8 cellular contexts compared by ENCODE assay signal in the genomic region with DNA sequence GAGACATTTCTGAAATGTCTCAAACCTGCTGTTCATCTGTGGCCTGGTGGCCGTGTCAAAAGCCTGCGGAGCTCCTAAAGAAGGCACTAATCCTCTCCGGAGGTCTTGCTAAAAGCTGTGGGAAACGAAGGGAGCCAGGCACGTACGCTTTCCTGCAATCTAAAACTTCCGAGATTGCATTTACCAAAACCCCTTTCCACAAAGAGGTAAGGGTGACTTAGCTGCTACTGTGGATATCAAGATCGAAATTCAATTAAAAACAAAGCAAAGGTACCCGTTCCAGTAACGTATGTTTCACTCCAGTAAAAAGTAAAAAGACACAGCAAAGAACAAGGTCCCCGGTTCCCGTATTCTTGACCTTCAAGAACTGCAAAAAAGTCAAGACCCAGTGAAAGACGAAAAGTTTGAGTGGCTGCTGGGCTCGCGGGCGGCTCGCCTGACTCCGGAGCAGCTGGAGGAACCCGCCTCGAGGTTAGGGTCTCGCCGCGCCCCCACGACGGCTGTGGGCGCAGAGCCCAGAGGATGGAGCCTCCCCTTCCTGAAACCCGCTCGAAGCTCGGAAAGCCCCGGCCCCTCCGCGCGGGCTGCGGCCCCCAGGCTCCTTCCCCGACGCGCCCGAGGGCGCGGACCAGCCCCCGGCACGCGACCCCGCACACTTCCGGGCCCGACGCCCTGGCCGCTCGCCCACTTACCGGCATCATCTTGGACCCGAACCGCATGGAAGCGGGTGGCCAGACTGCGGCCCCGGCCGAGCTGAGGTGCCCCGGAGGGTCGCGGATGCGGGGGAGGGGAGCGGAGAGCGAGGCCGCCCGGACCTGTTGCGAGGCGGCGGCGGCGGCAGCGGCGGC. TPM values are rescaled to one million over a fixed set of nuclear protein-coding genes. Genes with fewer than 3 reads are reported as not detected.
DNase-seq lines count a peak whose midpoint lies in the region; ATAC-seq and TF ChIP-seq lines count a peak whose summit lies in the region.

No MANE protein-coding gene starts in this region.

- H3K36me3 Mint-ChIP-seq in CD8-positive, alpha-beta T cell, result peaks cover 6% of the 10 kb centered on the region
- no peaks in the 10 kb centered on the region for H3K36me3 Mint-ChIP-seq in activated naive CD8-positive, alpha-beta T cell treated with anti-CD3 and anti-CD28 coated beads, Interleukin-2, amount 50 U/mL, for 24 hours (ENCODE audit: low read depth)

- intact Hi-C loops in CD8-positive, alpha-beta T cell (cut with DNase I, micrococcal nuclease), result loop anchor here (1.0 to 10.0 kb wide), 11 partner anchors 9 to 1580 kb away; partner anchors contain the start of genes CAPN2 (in 2 of the 2), DEGS1 (in 2 of the 2), CNIH4 (in 1 of the 2) and LBR (in 1 of the 2)
- intact Hi-C loops in left ventricle myocardium superior (cut with micrococcal nuclease), result no loop called here

- peak; percentile 32 to 70 (median 58) for DNase-seq in CD8-positive, alpha-beta T cell
- peak; percentile 43 for DNase-seq in HT1080 (ENCODE audit: low read depth)
- DNase-seq in SK-MEL-5 (ENCODE audit: low read depth, low spot score), result peak; percentile 46
- DNase-seq in activated naive CD8-positive, alpha-beta T cell treated with anti-CD3 and anti-CD28 coated beads, Interleukin-2, amount 50 U/mL, for 24 hours, result peak; percentile 55
- peak; percentile 74 for DNase-seq in left ventricle myocardium superior
- peak; percentile 22 for DNase-seq in retinal pigment epithelial cell (ENCODE audit: low read depth)
- DNase-seq in NCI-H226, result no peak

- peak; percentile 45 for ATAC-seq in CD8-positive, alpha-beta T cell
- ATAC-seq in GM19455 (IDR thresholded peaks at IDR 0.05; ENCODE audit: unreplicated experiment), result peak; percentile 22
- peak; percentile 22 for ATAC-seq in activated naive CD8-positive, alpha-beta T cell treated with anti-CD3 and anti-CD28 coated beads, Interleukin-2, amount 50 U/mL, for 24 hours
- peak; percentile 15 for ATAC-seq in left ventricle myocardium superior

- no peaks in the 10 kb centered on the region for H3K27me3 Mint-ChIP-seq in CD8-positive, alpha-beta T cell (ENCODE audit: low read depth)
- peaks cover 6% of the 10 kb centered on the region for H3K27me3 Mint-ChIP-seq in activated naive CD8-positive, alpha-beta T cell treated with anti-CD3 and anti-CD28 coated beads, Interleukin-2, amount 50 U/mL, for 24 hours

- H3K4me3 Mint-ChIP-seq in CD8-positive, alpha-beta T cell, result peak overlapping the region; percentile 93
- H3K4me3 Mint-ChIP-seq in activated naive CD8-positive, alpha-beta T cell treated with anti-CD3 and anti-CD28 coated beads, Interleukin-2, amount 50 U/mL, for 24 hours, result peak overlapping the region; percentile 98

- peak overlapping the region; percentile 95 for H3K27ac Mint-ChIP-seq in CD8-positive, alpha-beta T cell
- peak overlapping the region; percentile 99 for H3K27ac Mint-ChIP-seq in activated naive CD8-positive, alpha-beta T cell treated with anti-CD3 and anti-CD28 coated beads, Interleukin-2, amount 50 U/mL, for 24 hours

- peak overlapping the region; percentile 87 for H3K27ac ChIP-seq in CD8-positive, alpha-beta T cell (ENCODE audit: low read depth, low read length)

- H3K36me3 ChIP-seq in CD8-positive, alpha-beta T cell (ENCODE audit: insufficient read depth, low read length), result no peaks in the 10 kb centered on the region

- H3K4me3 ChIP-seq in CD8-positive, alpha-beta T cell (ENCODE audit: low read depth, low read length), result peak overlapping the region; percentile 70
- peak overlapping the region; percentile 90 for H3K4me3 ChIP-seq in retinal pigment epithelial cell (ENCODE audit: low read length)

- CTCF ChIA-PET in CD8-positive, alpha-beta T cell (lab: Charles Lee), result interaction anchor here (0.8 to 2.6 kb wide), 8 partner anchors 8 to 147 kb away, joined by 3 to 9 read pairs (median 4); no protein-coding TSS in a partner anchor

- peaks cover 33% of the 10 kb centered on the region for H3K4me1 Mint-ChIP-seq in CD8-positive, alpha-beta T cell (ENCODE audit: low read depth)
- H3K4me1 Mint-ChIP-seq in activated naive CD8-positive, alpha-beta T cell treated with anti-CD3 and anti-CD28 coated beads, Interleukin-2, amount 50 U/mL, for 24 hours, result peaks cover 36% of the 10 kb centered on the region

- in situ Hi-C loops in SK-MEL-5 (cut with HindIII; ENCODE audit: low pct_unique_long_range_greater_than_20kb, low sequenced_read_pairs), result no loop called here

- H3K9me3 ChIP-seq in CD8-positive, alpha-beta T cell (ENCODE audit: low read length), result no peaks in the 10 kb centered on the region

- H3K9me3 Mint-ChIP-seq in CD8-positive, alpha-beta T cell, result no peaks in the 10 kb centered on the region
- H3K9me3 Mint-ChIP-seq in activated naive CD8-positive, alpha-beta T cell treated with anti-CD3 and anti-CD28 coated beads, Interleukin-2, amount 50 U/mL, for 24 hours, result peaks cover 4% of the 10 kb centered on the region

- POLR2A ChIA-PET in CD8-positive, alpha-beta T cell (lab: Charles Lee), result interaction anchor here (0.6 to 3.0 kb wide), 13 partner anchors 9 to 1132 kb away, joined by 3 to 18 read pairs (median 5); partner anchors contain the start of genes AIDA, BROX, CAPN2 and DEGS1

- no peaks in the 10 kb centered on the region for H3K27me3 ChIP-seq in CD8-positive, alpha-beta T cell (ENCODE audit: insufficient read depth, low read length)

- no peak for TF ChIP-seq CTCF in CD8-positive, alpha-beta T cell (IDR thresholded peaks at IDR 0.05)
- TF ChIP-seq CTCF in retinal pigment epithelial cell (conservative IDR thresholded peaks at IDR 0.05; ENCODE audit: low read depth, low read length), result no peak

- H3K4me1 ChIP-seq in CD8-positive, alpha-beta T cell (ENCODE audit: insufficient read depth, low read length), result peaks cover 28% of the 10 kb centered on the region

RNA-seq across cellular contexts. Expression of gene TP53BP2, which starts 0.6 kb away (rescaled TPM):
- 10 to 100 TPM; 96.1 to 98.3 TPM for total RNA-seq in CD8-positive, alpha-beta T cell
- total RNA-seq in HT1080 (2014; rRNA removed; shearing (Covaris generic)), result 19.5 and 22.8 TPM in 2 replicates
- polyA plus RNA-seq in HT1080 (2015; cell fraction: cytosol; rRNA removed), result 15.1 and 16.2 TPM in 2 replicates
- polyA plus RNA-seq in HT1080 (2015; cell fraction: nucleus; rRNA removed), result 31.6 and 36.0 TPM in 2 replicates
- total RNA-seq in SK-MEL-5 (2014; rRNA removed; shearing (Covaris generic)), result 22.8 and 25.3 TPM in 2 replicates
- 16.8 and 27.1 TPM in 2 replicates for polyA plus RNA-seq in SK-MEL-5 (2015; cell fraction: cytosol; rRNA removed)
- polyA plus RNA-seq in SK-MEL-5 (2015; cell fraction: nucleus; rRNA removed), result 24.3 and 25.6 TPM in 2 replicates
- total RNA-seq in left ventricle myocardium superior, result 22.1 TPM
